In the genomic region with DNA sequence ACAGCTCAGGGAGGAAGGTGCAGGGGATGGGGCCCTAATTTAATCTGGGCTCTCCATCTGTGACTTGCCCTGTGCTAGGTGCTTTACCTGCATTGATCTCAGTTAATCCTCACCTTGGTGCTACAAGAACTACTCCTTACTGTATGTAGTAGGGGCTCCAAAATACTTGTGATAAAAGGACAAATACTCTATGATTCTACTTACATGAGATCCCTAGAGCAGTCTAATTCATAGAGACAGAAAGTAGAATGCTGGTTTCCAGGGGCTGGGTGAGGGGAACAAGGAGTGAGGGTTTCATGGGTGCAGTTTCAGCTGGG, we compare ENCODE assay signal across 1 cellular context.
TF ChIP-seq lines count a peak whose summit lies in the region.

No MANE protein-coding gene starts in this region.

TF ChIP-seq in HCT116, 20 proteins besides CTCF, POLR2A, EP300 and RAD21 (continued from another document):
- TF ChIP-seq, protein P1, sequence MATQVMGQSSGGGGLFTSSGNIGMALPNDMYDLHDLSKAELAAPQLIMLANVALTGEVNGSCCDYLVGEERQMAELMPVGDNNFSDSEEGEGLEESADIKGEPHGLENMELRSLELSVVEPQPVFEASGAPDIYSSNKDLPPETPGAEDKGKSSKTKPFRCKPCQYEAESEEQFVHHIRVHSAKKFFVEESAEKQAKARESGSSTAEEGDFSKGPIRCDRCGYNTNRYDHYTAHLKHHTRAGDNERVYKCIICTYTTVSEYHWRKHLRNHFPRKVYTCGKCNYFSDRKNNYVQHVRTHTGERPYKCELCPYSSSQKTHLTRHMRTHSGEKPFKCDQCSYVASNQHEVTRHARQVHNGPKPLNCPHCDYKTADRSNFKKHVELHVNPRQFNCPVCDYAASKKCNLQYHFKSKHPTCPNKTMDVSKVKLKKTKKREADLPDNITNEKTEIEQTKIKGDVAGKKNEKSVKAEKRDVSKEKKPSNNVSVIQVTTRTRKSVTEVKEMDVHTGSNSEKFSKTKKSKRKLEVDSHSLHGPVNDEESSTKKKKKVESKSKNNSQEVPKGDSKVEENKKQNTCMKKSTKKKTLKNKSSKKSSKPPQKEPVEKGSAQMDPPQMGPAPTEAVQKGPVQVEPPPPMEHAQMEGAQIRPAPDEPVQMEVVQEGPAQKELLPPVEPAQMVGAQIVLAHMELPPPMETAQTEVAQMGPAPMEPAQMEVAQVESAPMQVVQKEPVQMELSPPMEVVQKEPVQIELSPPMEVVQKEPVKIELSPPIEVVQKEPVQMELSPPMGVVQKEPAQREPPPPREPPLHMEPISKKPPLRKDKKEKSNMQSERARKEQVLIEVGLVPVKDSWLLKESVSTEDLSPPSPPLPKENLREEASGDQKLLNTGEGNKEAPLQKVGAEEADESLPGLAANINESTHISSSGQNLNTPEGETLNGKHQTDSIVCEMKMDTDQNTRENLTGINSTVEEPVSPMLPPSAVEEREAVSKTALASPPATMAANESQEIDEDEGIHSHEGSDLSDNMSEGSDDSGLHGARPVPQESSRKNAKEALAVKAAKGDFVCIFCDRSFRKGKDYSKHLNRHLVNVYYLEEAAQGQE (IDR thresholded peaks at IDR 0.05; ENCODE audit: low read depth): no peak
- TF ChIP-seq EGR1 (IDR thresholded peaks at IDR 0.05; ENCODE audit: low read depth) (no peak), CEBPB (IDR thresholded peaks at IDR 0.05; ENCODE audit: low read depth) (no peak), TCF7L2 (IDR thresholded peaks at IDR 0.05; ENCODE audit: borderline replicate concordance, extremely low read depth, insufficient read depth, insufficient read length) (no peak)
TF ChIP-seq in HCT116: peak in this region for 0.
